Comparison of ENCODE assay signal across 14 cellular contexts in the genomic region with DNA sequence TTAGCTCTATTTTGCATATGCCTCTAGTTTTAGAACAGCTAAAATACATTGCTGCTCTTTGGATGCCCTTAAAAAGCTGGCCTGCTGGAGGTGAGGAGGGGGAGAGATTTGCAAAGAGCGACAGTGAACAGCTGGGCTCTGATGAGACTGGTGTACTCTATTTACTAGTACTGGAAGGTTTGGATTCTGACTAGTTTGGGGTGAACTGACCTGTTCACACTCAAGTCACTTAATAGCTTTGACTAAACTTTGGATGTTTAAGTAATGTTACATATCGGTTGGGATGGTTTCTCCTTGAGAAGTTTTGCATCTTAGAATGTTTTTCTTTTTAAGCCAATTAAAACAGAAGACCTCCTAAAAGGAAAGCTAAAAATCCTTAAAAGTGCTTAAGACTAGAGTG.
"Had no signal": no experiment of that assay in that cellular context is flagged by ENCODE, and none has a peak within 500 bp of the region (broad histone marks: within the 10 kb centered on the region; RNA-seq: fewer than 3 reads in every experiment).

No MANE protein-coding gene starts in this region.

- H3K9me3 Mint-ChIP-seq: dendritic cell treated with granulocyte-macrophage colony-stimulating factor and Interleukin-4, amounts not matched to agents 40 ng/mL and 50 ng/mL, for 4 days; effector memory CD8-positive, alpha-beta T cell; nephron; stimulated activated naive B cell treated with anti-CD40 and anti-IgM and Interleukin-4, amounts not matched to agents 10 μg/mL and 1 μg/mL and 100 μg/mL, for 72 hours had no signal

- H3K36me3 ChIP-seq: prostate gland had no signal

- DNase-seq: activated CD4-positive, alpha-beta T cell treated with anti-CD3 and anti-CD28 coated beads for 4 hours; activated naive CD4-positive, alpha-beta T cell treated with Interleukin-2 at 50 U/mL for 16 hours; effector memory CD8-positive, alpha-beta T cell; head of caudate nucleus; left colon; right lobe of liver; spleen; stimulated activated CD4-positive, alpha-beta T cell treated with anti-CD3 and anti-CD28 coated beads, Interleukin-1b, Interleukin-23, amount 100 ng/mL, for 48 hours; stimulated activated naive B cell treated with anti-CD40 and anti-IgM and Interleukin-4, amounts not matched to agents 10 μg/mL and 1 μg/mL and 100 μg/mL, for 72 hours; T-helper 9 cell had no signal

- H3K4me3 ChIP-seq: prostate gland, right lobe of liver, spleen, tibial nerve had no signal

- H3K27me3 ChIP-seq: right lobe of liver, spleen, tibial nerve had no signal

- ATAC-seq: effector memory CD8-positive, alpha-beta T cell; left colon; stimulated activated naive B cell treated with anti-CD40 and anti-IgM and Interleukin-4, amounts not matched to agents 10 μg/mL and 1 μg/mL and 100 μg/mL, for 72 hours had no signal

- H3K27ac Mint-ChIP-seq: dendritic cell treated with granulocyte-macrophage colony-stimulating factor and Interleukin-4, amounts not matched to agents 40 ng/mL and 50 ng/mL, for 4 days; stimulated activated naive B cell treated with anti-CD40 and anti-IgM and Interleukin-4, amounts not matched to agents 10 μg/mL and 1 μg/mL and 100 μg/mL, for 72 hours had no signal

- H3K4me3 Mint-ChIP-seq: dendritic cell treated with granulocyte-macrophage colony-stimulating factor and Interleukin-4, amounts not matched to agents 40 ng/mL and 50 ng/mL, for 4 days; effector memory CD8-positive, alpha-beta T cell; nephron had no signal

- H3K27ac ChIP-seq: prostate gland, spleen, tibial nerve had no signal

- H3K9me3 ChIP-seq: prostate gland, right lobe of liver, spleen, tibial nerve had no signal
